Comparison of ENCODE assay signal across 32 cellular contexts in genomic region chr18:49243391-49243790, GRCh38.
"Had no signal": no experiment of that assay in that cellular context is flagged by ENCODE, and none has a peak within 500 bp of the region (broad histone marks: within the 10 kb centered on the region; RNA-seq: fewer than 3 reads in every experiment).

No MANE protein-coding gene starts in this region.

- H3K27ac ChIP-seq: coronary artery, esophagus muscularis mucosa, foreskin keratinocyte, heart left ventricle, left ventricle myocardium inferior, ovary, skin epidermis, thoracic aorta, uterus had no signal

- DNase-seq: activated CD4-positive, alpha-beta memory T cell treated with anti-CD3 and anti-CD28 coated beads, Interleukin-2, amount 10 ng/mL, durations not matched to agents 7 days and 5 days; activated CD4-positive, alpha-beta T cell treated with anti-CD3 and anti-CD28 coated beads for 1 hour; activated CD4-positive, alpha-beta T cell treated with anti-CD3 and anti-CD28 coated beads, Interleukin-2, amount 10 ng/mL, durations not matched to agents 7 days and 5 days; activated CD8-positive, alpha-beta memory T cell treated with anti-CD3 and anti-CD28 coated beads, Interleukin-2, amount 50 U/mL, for 48 hours; activated naive CD8-positive, alpha-beta T cell treated with anti-CD3 and anti-CD28 coated beads, Interleukin-2, amount 50 U/mL, for 24 hours; activated T-cell treated with anti-CD3 and anti-CD28 coated beads, Interleukin-2, amount 50 U/mL, for 24 hours; amygdala; effector memory CD8-positive, alpha-beta T cell; heart left ventricle; kidney glomerular epithelial cell; left ventricle myocardium inferior; naive B cell; nephron progenitor cell; ovary; retina; stimulated activated CD4-positive, alpha-beta T cell treated with anti-CD3 and anti-CD28 coated beads, Interleukin-4, amount 100 ng/mL, for 24 hours; T-helper 17 cell; T1000; uterus had no signal

- H3K9me3 Mint-ChIP-seq: activated CD4-positive, alpha-beta memory T cell treated with anti-CD3 and anti-CD28 coated beads, Interleukin-2, amount 10 ng/mL, durations not matched to agents 7 days and 5 days; activated CD4-positive, alpha-beta T cell treated with anti-CD3 and anti-CD28 coated beads, Interleukin-2, amount 10 ng/mL, durations not matched to agents 7 days and 5 days; activated naive CD4-positive, alpha-beta T cell treated with anti-CD3 and anti-CD28 coated beads, Interleukin-2, amount 50 U/mL, for 24 hours; activated naive CD8-positive, alpha-beta T cell treated with anti-CD3 and anti-CD28 coated beads, Interleukin-2, amount 50 U/mL, for 24 hours; activated T-cell treated with anti-CD3 and anti-CD28 coated beads, Interleukin-2, amount 50 U/mL, for 24 hours; activated T-helper 17 cell treated with anti-CD3 and anti-CD28 coated beads, Interleukin-2, amount 50 U/mL, for 72 hours; effector memory CD8-positive, alpha-beta T cell; stimulated activated effector memory CD8-positive, alpha-beta T cell treated with anti-CD3 and anti-CD28 coated beads, Interleukin-12 subunit alpha, Interleukin-12 subunit beta, amount 100 ng/mL, for 72 hours; stimulated activated naive CD8-positive, alpha-beta T cell treated with anti-CD3 and anti-CD28 coated beads, Interleukin-15, Interleukin-2, amounts not matched to agents 100 ng/mL and 50 ng/mL, for 24 hours had no signal

- ATAC-seq: activated naive CD8-positive, alpha-beta T cell treated with anti-CD3 and anti-CD28 coated beads, Interleukin-2, amount 50 U/mL, for 24 hours; activated T-helper 17 cell treated with anti-CD3 and anti-CD28 coated beads, Interleukin-2, amount 50 U/mL, for 72 hours; effector memory CD8-positive, alpha-beta T cell; foreskin keratinocyte; heart left ventricle; sciatic nerve; stimulated activated effector memory CD8-positive, alpha-beta T cell treated with anti-CD3 and anti-CD28 coated beads, Interleukin-12 subunit alpha, Interleukin-12 subunit beta, amount 100 ng/mL, for 72 hours; T-helper 17 cell had no signal

- H3K4me3 ChIP-seq: coronary artery, esophagus muscularis mucosa, heart left ventricle, left ventricle myocardium inferior, lung, ovary, skin epidermis, thoracic aorta, uterus had no signal

- H3K4me1 Mint-ChIP-seq: activated CD4-positive, alpha-beta memory T cell treated with anti-CD3 and anti-CD28 coated beads, Interleukin-2, amount 10 ng/mL, durations not matched to agents 7 days and 5 days; activated CD4-positive, alpha-beta T cell treated with anti-CD3 and anti-CD28 coated beads, Interleukin-2, amount 10 ng/mL, durations not matched to agents 7 days and 5 days; activated naive CD4-positive, alpha-beta T cell treated with anti-CD3 and anti-CD28 coated beads, Interleukin-2, amount 50 U/mL, for 24 hours; activated naive CD8-positive, alpha-beta T cell treated with anti-CD3 and anti-CD28 coated beads, Interleukin-2, amount 50 U/mL, for 24 hours; activated T-helper 17 cell treated with anti-CD3 and anti-CD28 coated beads, Interleukin-2, amount 50 U/mL, for 72 hours; naive B cell; stimulated activated effector memory CD8-positive, alpha-beta T cell treated with anti-CD3 and anti-CD28 coated beads, Interleukin-12 subunit alpha, Interleukin-12 subunit beta, amount 100 ng/mL, for 72 hours had no signal

- H3K27me3 ChIP-seq: esophagus muscularis mucosa, foreskin keratinocyte, heart left ventricle, ovary, uterus had no signal

- H3K4me1 ChIP-seq: uterus had no signal

- H3K27me3 Mint-ChIP-seq: activated CD4-positive, alpha-beta memory T cell treated with anti-CD3 and anti-CD28 coated beads, Interleukin-2, amount 10 ng/mL, durations not matched to agents 7 days and 5 days; activated CD4-positive, alpha-beta T cell treated with anti-CD3 and anti-CD28 coated beads, Interleukin-2, amount 10 ng/mL, durations not matched to agents 7 days and 5 days; activated naive CD4-positive, alpha-beta T cell treated with anti-CD3 and anti-CD28 coated beads, Interleukin-2, amount 50 U/mL, for 24 hours; activated naive CD8-positive, alpha-beta T cell treated with anti-CD3 and anti-CD28 coated beads, Interleukin-2, amount 50 U/mL, for 24 hours; activated T-cell treated with anti-CD3 and anti-CD28 coated beads, Interleukin-2, amount 50 U/mL, for 24 hours; activated T-helper 17 cell treated with anti-CD3 and anti-CD28 coated beads, Interleukin-2, amount 50 U/mL, for 72 hours; effector memory CD8-positive, alpha-beta T cell; naive B cell; progenitor cell of endocrine pancreas; stimulated activated naive CD8-positive, alpha-beta T cell treated with anti-CD3 and anti-CD28 coated beads, Interleukin-15, Interleukin-2, amounts not matched to agents 100 ng/mL and 50 ng/mL, for 24 hours; T-helper 17 cell; type B pancreatic cell had no signal

- H3K9me3 ChIP-seq: esophagus muscularis mucosa, heart left ventricle, ovary, thoracic aorta, uterus had no signal

- H3K27ac Mint-ChIP-seq: activated CD4-positive, alpha-beta memory T cell treated with anti-CD3 and anti-CD28 coated beads, Interleukin-2, amount 10 ng/mL, durations not matched to agents 7 days and 5 days; activated CD4-positive, alpha-beta T cell treated with anti-CD3 and anti-CD28 coated beads, Interleukin-2, amount 10 ng/mL, durations not matched to agents 7 days and 5 days; activated naive CD4-positive, alpha-beta T cell treated with anti-CD3 and anti-CD28 coated beads, Interleukin-2, amount 50 U/mL, for 24 hours; activated naive CD8-positive, alpha-beta T cell treated with anti-CD3 and anti-CD28 coated beads, Interleukin-2, amount 50 U/mL, for 24 hours; activated T-cell treated with anti-CD3 and anti-CD28 coated beads, Interleukin-2, amount 50 U/mL, for 24 hours; activated T-helper 17 cell treated with anti-CD3 and anti-CD28 coated beads, Interleukin-2, amount 50 U/mL, for 72 hours; effector memory CD8-positive, alpha-beta T cell; naive B cell; nephron progenitor cell; progenitor cell of endocrine pancreas; stimulated activated effector memory CD8-positive, alpha-beta T cell treated with anti-CD3 and anti-CD28 coated beads, Interleukin-12 subunit alpha, Interleukin-12 subunit beta, amount 100 ng/mL, for 72 hours; stimulated activated naive CD8-positive, alpha-beta T cell treated with anti-CD3 and anti-CD28 coated beads, Interleukin-15, Interleukin-2, amounts not matched to agents 100 ng/mL and 50 ng/mL, for 24 hours; T-helper 17 cell; type B pancreatic cell had no signal

- H3K4me3 Mint-ChIP-seq: activated CD4-positive, alpha-beta memory T cell treated with anti-CD3 and anti-CD28 coated beads, Interleukin-2, amount 10 ng/mL, durations not matched to agents 7 days and 5 days; activated CD4-positive, alpha-beta T cell treated with anti-CD3 and anti-CD28 coated beads, Interleukin-2, amount 10 ng/mL, durations not matched to agents 7 days and 5 days; activated naive CD4-positive, alpha-beta T cell treated with anti-CD3 and anti-CD28 coated beads, Interleukin-2, amount 50 U/mL, for 24 hours; activated naive CD8-positive, alpha-beta T cell treated with anti-CD3 and anti-CD28 coated beads, Interleukin-2, amount 50 U/mL, for 24 hours; activated T-cell treated with anti-CD3 and anti-CD28 coated beads, Interleukin-2, amount 50 U/mL, for 24 hours; activated T-helper 17 cell treated with anti-CD3 and anti-CD28 coated beads, Interleukin-2, amount 50 U/mL, for 72 hours; effector memory CD8-positive, alpha-beta T cell; naive B cell; nephron progenitor cell; stimulated activated effector memory CD8-positive, alpha-beta T cell treated with anti-CD3 and anti-CD28 coated beads, Interleukin-12 subunit alpha, Interleukin-12 subunit beta, amount 100 ng/mL, for 72 hours; stimulated activated naive CD8-positive, alpha-beta T cell treated with anti-CD3 and anti-CD28 coated beads, Interleukin-15, Interleukin-2, amounts not matched to agents 100 ng/mL and 50 ng/mL, for 24 hours; T-helper 17 cell; type B pancreatic cell had no signal

- H3K36me3 ChIP-seq: ovary, uterus had no signal
